Comparison of ENCODE assay signal across 10 cellular contexts in the genomic region with DNA sequence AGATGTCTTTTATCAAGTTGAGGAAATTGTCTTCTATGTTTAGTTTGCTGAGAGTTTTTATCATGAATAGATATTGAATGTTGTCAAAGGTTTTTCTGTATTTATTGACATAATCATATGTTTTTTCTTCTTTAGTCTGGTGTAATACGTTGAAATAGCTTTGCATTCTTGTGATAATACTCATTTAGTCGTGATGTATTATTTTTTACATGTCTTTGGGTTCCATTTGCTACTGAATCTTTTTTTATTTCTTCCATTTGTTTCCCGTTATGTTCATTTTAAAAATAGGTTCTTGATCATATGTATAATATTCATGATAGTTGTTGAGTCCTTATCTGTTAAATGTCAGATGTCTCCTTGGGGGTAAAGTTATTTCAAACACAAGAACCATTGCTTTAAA.
"Had no signal": no experiment of that assay in that cellular context is flagged by ENCODE, and none has a peak within 500 bp of the region (broad histone marks: within the 10 kb centered on the region; RNA-seq: fewer than 3 reads in every experiment).

No MANE protein-coding gene starts in this region.

- H3K27ac ChIP-seq: ascending aorta, ovary had no signal

- H3K27me3 ChIP-seq: ascending aorta, esophagus muscularis mucosa, heart right ventricle, ovary had no signal

- H3K4me3 ChIP-seq: ascending aorta, esophagus muscularis mucosa, heart right ventricle, ovary had no signal

- ATAC-seq: activated CD8-positive, alpha-beta T cell treated with anti-CD3 and anti-CD28 coated beads for 36 hours had no signal

- DNase-seq: activated CD8-positive, alpha-beta memory T cell treated with anti-CD3 and anti-CD28 coated beads, Interleukin-2, amount 50 U/mL, for 4 hours; activated CD8-positive, alpha-beta T cell treated with anti-CD3 and anti-CD28 coated beads for 36 hours; activated naive CD4-positive, alpha-beta T cell; heart right ventricle; kidney; ovary; stimulated activated CD4-positive, alpha-beta T cell treated with anti-CD3 and anti-CD28 coated beads, Interleukin-4, amount 100 ng/mL, for 4 hours; T-helper 9 cell had no signal

- H3K9me3 ChIP-seq: ascending aorta, esophagus muscularis mucosa, heart right ventricle, ovary had no signal

- H3K36me3 ChIP-seq: ascending aorta, ovary had no signal
